14 cellular contexts compared by ENCODE assay signal in the genomic region with DNA sequence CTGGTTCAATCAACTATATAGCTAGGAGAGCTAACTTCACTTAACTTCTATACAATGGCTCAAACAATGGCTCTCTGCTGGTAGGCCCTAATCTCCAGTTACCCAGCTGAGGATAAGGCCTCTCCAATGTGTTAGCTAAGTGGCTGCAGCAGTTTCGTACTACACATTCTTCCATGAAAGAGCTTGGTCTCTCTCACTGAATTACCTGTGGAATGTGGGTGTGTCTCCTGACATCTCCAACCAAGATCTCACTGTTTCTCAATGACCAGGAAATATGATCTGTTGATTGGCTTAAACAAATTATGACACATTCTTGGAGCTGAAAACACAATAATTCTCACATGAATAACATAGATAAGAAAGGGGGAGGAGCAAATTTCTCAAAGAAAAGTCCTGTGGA.
DNase-seq lines count a peak whose midpoint lies in the region; ATAC-seq and TF ChIP-seq lines count a peak whose summit lies in the region.
"Had no signal": no experiment of that assay in that cellular context is flagged by ENCODE, and none has a peak within 500 bp of the region (broad histone marks: within the 10 kb centered on the region; RNA-seq: fewer than 3 reads in every experiment).

No MANE protein-coding gene starts in this region.

- H3K4me3 ChIP-seq in H7 (ENCODE audit: insufficient read depth, low read depth, low read length) (no peak overlapping the region), PC-9 (no peak overlapping the region), fibroblast of the aortic adventitia (ENCODE audit: low read depth, low read length) (no peak overlapping the region)
- H3K4me3 ChIP-seq in effector memory CD4-positive, alpha-beta T cell (ENCODE audit: insufficient read depth, low read depth, low read length, poor library complexity, severe bottlenecking), result no peak overlapping the region
- H3K4me3 ChIP-seq: ovary had no signal

- H3K4me1 ChIP-seq in PC-9 (replicated peaks; ENCODE audit: insufficient read depth), result peaks cover 17% of the 10 kb centered on the region
- no peaks in the 10 kb centered on the region for H3K4me1 ChIP-seq in effector memory CD4-positive, alpha-beta T cell (ENCODE audit: control insufficient read depth, insufficient read depth, low read length, poor library complexity, severe bottlenecking)

- no peaks in the 10 kb centered on the region for H3K79me2 ChIP-seq in PC-9 (ENCODE audit: low read depth)

- peaks cover 34% of the 10 kb centered on the region for H3K9me3 ChIP-seq in PC-9 (ENCODE audit: insufficient read depth, low read depth)
- no peaks in the 10 kb centered on the region for H3K9me3 ChIP-seq in effector memory CD4-positive, alpha-beta T cell (ENCODE audit: control insufficient read depth, low read length)
- H3K9me3 ChIP-seq: ovary had no signal

- peak overlapping the region; percentile 83 for H3K27ac ChIP-seq in PC-9
- no peak overlapping the region for H3K27ac ChIP-seq in effector memory CD4-positive, alpha-beta T cell (ENCODE audit: insufficient read depth, low read length, poor library complexity, severe bottlenecking)
- H3K27ac ChIP-seq: ovary had no signal

- H3K36me3 ChIP-seq in H7 (replicated peaks; ENCODE audit: control insufficient read depth, insufficient read depth, low read length), result no peaks in the 10 kb centered on the region
- no peaks in the 10 kb centered on the region; the same call in 1 of the 2 replicates for H3K36me3 ChIP-seq in PC-9 (ENCODE audit: low read depth)
- no peaks in the 10 kb centered on the region for H3K36me3 ChIP-seq in effector memory CD4-positive, alpha-beta T cell (ENCODE audit: control insufficient read depth, insufficient read depth, low read length)
- H3K36me3 ChIP-seq: ovary had no signal

- H3F3A ChIP-seq in PC-9 (ENCODE audit: insufficient read depth, low read depth), result peaks cover 16% of the 10 kb centered on the region; the same call in 1 of the 2 replicates

- ATAC-seq in GM21825 (IDR thresholded peaks at IDR 0.05; ENCODE audit: unreplicated experiment), result no peak

- TF ChIP-seq CTCF in PC-9 (conservative IDR thresholded peaks at IDR 0.05) (no peak), fibroblast of the aortic adventitia (IDR thresholded peaks at IDR 0.05; ENCODE audit: insufficient read depth, low read length) (no peak)

- POLR2A ChIA-PET in PC-9 (lab: Charles Lee; ENCODE audit: unreplicated experiment), result interaction anchor here (0.6 to 0.8 kb wide), 3 partner anchors 40 to 414 kb away, joined by 3 to 4 read pairs (median 4); no protein-coding TSS in a partner anchor

- CTCF ChIA-PET in PC-9 (lab: Charles Lee), result interaction anchor here (0.7 kb wide), 1 partner anchor 312 kb away, joined by 3 read pairs; no protein-coding TSS in a partner anchor

- no peaks in the 10 kb centered on the region for H4K20me1 ChIP-seq in PC-9 (ENCODE audit: insufficient read depth)

- peaks cover 3% of the 10 kb centered on the region; the same call in 1 of the 2 replicates for H3K9me2 ChIP-seq in PC-9 (ENCODE audit: insufficient read depth)

- H3K27me3 ChIP-seq in H7 (ENCODE audit: control insufficient read depth, insufficient read depth, low read length) (no peaks in the 10 kb centered on the region), PC-9 (ENCODE audit: insufficient read depth, low read depth) (no peaks in the 10 kb centered on the region)
- H3K27me3 ChIP-seq in effector memory CD4-positive, alpha-beta T cell (replicated peaks; ENCODE audit: control insufficient read depth, insufficient read depth, low read length, poor library complexity, severe bottlenecking), result no peaks in the 10 kb centered on the region
- H3K27me3 ChIP-seq: ovary had no signal

- no TSS peak for BruUV-seq in PC-9 (replicated peaks; lab: Mats Ljungman, UMichigan)

- DNase-seq in H7 (peak; percentile 43), PC-9 (peak; percentile 61 to 91), fibroblast of the aortic adventitia (ENCODE audit: low read depth) (peak; percentile 2), non-pigmented ciliary epithelial cell (ENCODE audit: low read depth) (peak; percentile 15), NCI-H524 (lab: John Stamatoyannopoulos, UW) (no peak)
- no peak for DNase-seq in effector memory CD4-positive, alpha-beta T cell
- no peak for DNase-seq in stimulated activated CD4-positive, alpha-beta T cell treated with anti-CD3 and anti-CD28 coated beads, Interleukin-12 subunit alpha, Interleukin-12 subunit beta, amount 100 ng/mL, for 4 hours
- DNase-seq: activated CD4-positive, alpha-beta T cell treated with anti-CD3 and anti-CD28 coated beads, Interleukin-2, amount 10 ng/mL, durations not matched to agents 7 days and 5 days; activated T-cell treated with anti-CD3 and anti-CD28 coated beads, Interleukin-2, amount 50 U/mL, for 24 hours; kidney; NCI-H1092 treated with DMSO at 0.1 percent for 48 hours; ovary; T1000 had no signal

- H3K4me2 ChIP-seq in PC-9, result 0 out of 2 replicates have a peak overlapping the region, but pooled peaks have one; percentile 5

- intact Hi-C loops in PC-9 (cut with micrococcal nuclease; ENCODE audit: unreplicated experiment), result loop anchor here (1.0 to 10.0 kb wide), 2 partner anchors 65 to 343 kb away; no protein-coding TSS in a partner anchor

- peak overlapping the region; percentile 9; the same call in 1 of the 2 replicates for H2AFZ ChIP-seq in PC-9

Comparison
In these comparisons a context has a peak if more than half of its experiments do, and no peak if none do; other contexts are left out.
1. DNase-seq: peak in H7 (single experiment), PC-9 (2 of 2), fibroblast of the aortic adventitia (single experiment) and non-pigmented ciliary epithelial cell (single experiment); none in NCI-H524 (0 of 2), effector memory CD4-positive, alpha-beta T cell (0 of 3) and stimulated activated CD4-positive, alpha-beta T cell treated with anti-CD3 and anti-CD28 coated beads, Interleukin-12 subunit alpha, Interleukin-12 subunit beta, amount 100 ng/mL, for 4 hours (single experiment).